Comparison of ENCODE assay signal across 30 cellular contexts in genomic region chr12:113719911-113720591, GRCh38.
"Had no signal": no experiment of that assay in that cellular context is flagged by ENCODE, and none has a peak within 500 bp of the region (broad histone marks: within the 10 kb centered on the region; RNA-seq: fewer than 3 reads in every experiment).

No MANE protein-coding gene starts in this region.

- H3K4me1 Mint-ChIP-seq: activated CD4-positive, alpha-beta T cell treated with anti-CD3 and anti-CD28 coated beads for 36 hours; activated CD4-positive, alpha-beta T cell treated with anti-CD3 and anti-CD28 coated beads, Interleukin-2, amount 10 ng/mL, durations not matched to agents 7 days and 5 days had no signal

- H3K27ac Mint-ChIP-seq: activated CD4-positive, alpha-beta T cell treated with anti-CD3 and anti-CD28 coated beads for 36 hours; activated CD4-positive, alpha-beta T cell treated with anti-CD3 and anti-CD28 coated beads, Interleukin-2, amount 10 ng/mL, durations not matched to agents 7 days and 5 days; activated naive CD4-positive, alpha-beta T cell treated with anti-CD3 and anti-CD28 coated beads for 36 hours; activated naive CD4-positive, alpha-beta T cell treated with anti-CD3 and anti-CD28 coated beads, Interleukin-2, amount 50 U/mL, for 72 hours; activated T-helper 1 cell treated with anti-CD3 and anti-CD28 coated beads, Interleukin-12 subunit alpha, Interleukin-12 subunit beta, Interleukin-2, Interleukin-4 antibody, amounts not matched to agents 30 ng/mL and 10 ng/mL and 1 ng/mL, durations not matched to agents 14 hours and 24 hours and 36 hours had no signal

- H3K36me3 Mint-ChIP-seq: activated naive CD4-positive, alpha-beta T cell treated with anti-CD3 and anti-CD28 coated beads, Interleukin-2, amount 50 U/mL, for 72 hours had no signal

- H3K27me3 Mint-ChIP-seq: activated CD4-positive, alpha-beta T cell treated with anti-CD3 and anti-CD28 coated beads, Interleukin-2, amount 10 ng/mL, durations not matched to agents 7 days and 5 days had no signal

- H3K9me3 Mint-ChIP-seq: activated CD4-positive, alpha-beta T cell treated with anti-CD3 and anti-CD28 coated beads, Interleukin-2, amount 10 ng/mL, durations not matched to agents 7 days and 5 days; activated naive CD4-positive, alpha-beta T cell treated with anti-CD3 and anti-CD28 coated beads for 36 hours; activated naive CD4-positive, alpha-beta T cell treated with anti-CD3 and anti-CD28 coated beads, Interleukin-2, amount 50 U/mL, for 72 hours; activated T-cell treated with anti-CD3 and anti-CD28 coated beads, Interleukin-2, amount 50 U/mL, for 4 hours; activated T-helper 1 cell treated with anti-CD3 and anti-CD28 coated beads, Interleukin-12 subunit alpha, Interleukin-12 subunit beta, Interleukin-2, Interleukin-4 antibody, amounts not matched to agents 30 ng/mL and 10 ng/mL and 1 ng/mL, durations not matched to agents 14 hours and 24 hours and 36 hours had no signal

- FAIRE-seq: astrocyte had no signal

- H3K36me3 ChIP-seq: adrenal gland, breast epithelium, MG63, SJCRH30, WERI-Rb-1 had no signal

- H3K4me3 Mint-ChIP-seq: activated CD4-positive, alpha-beta T cell treated with anti-CD3 and anti-CD28 coated beads for 36 hours; activated CD4-positive, alpha-beta T cell treated with anti-CD3 and anti-CD28 coated beads, Interleukin-2, amount 10 ng/mL, durations not matched to agents 7 days and 5 days; activated naive CD4-positive, alpha-beta T cell treated with anti-CD3 and anti-CD28 coated beads for 36 hours; activated T-cell treated with anti-CD3 and anti-CD28 coated beads, Interleukin-2, amount 50 U/mL, for 4 hours; activated T-helper 1 cell treated with anti-CD3 and anti-CD28 coated beads, Interleukin-12 subunit alpha, Interleukin-12 subunit beta, Interleukin-2, Interleukin-4 antibody, amounts not matched to agents 30 ng/mL and 10 ng/mL and 1 ng/mL, durations not matched to agents 14 hours and 24 hours and 36 hours had no signal

- H3K4me3 ChIP-seq: adrenal gland, body of pancreas, breast epithelium, MG63, SJCRH30, SK-N-MC had no signal

- ATAC-seq: activated CD4-positive, alpha-beta T cell treated with anti-CD3 and anti-CD28 coated beads for 36 hours; activated naive CD4-positive, alpha-beta T cell treated with anti-CD3 and anti-CD28 coated beads, Interleukin-2, amount 50 U/mL, for 72 hours; activated T-cell treated with anti-CD3 and anti-CD28 coated beads, Interleukin-2, amount 50 U/mL, for 4 hours; body of pancreas had no signal

- H3K27ac ChIP-seq: adrenal gland, body of pancreas, breast epithelium, SJCRH30, SK-N-MC, WERI-Rb-1 had no signal

- H3K9me3 ChIP-seq: adrenal gland, body of pancreas, breast epithelium, MG63, SJCRH30 had no signal

- H3K4me1 ChIP-seq: adrenal gland, body of pancreas, breast epithelium, SJCRH30 had no signal

- DNase-seq: activated CD4-positive, alpha-beta T cell treated with anti-CD3 and anti-CD28 coated beads for 36 hours; activated CD4-positive, alpha-beta T cell treated with anti-CD3 and anti-CD28 coated beads, Interleukin-2, amount 10 ng/mL, durations not matched to agents 7 days and 5 days; activated CD4-positive, alpha-beta T cell treated with anti-CD3 and anti-CD28 coated beads, Interleukin-2, amount 50 U/mL, for 48 hours; activated CD8-positive, alpha-beta memory T cell treated with anti-CD3 and anti-CD28 coated beads, Interleukin-2, amount 50 U/mL, for 4 hours; activated gamma-delta T cell treated with Interleukin-2 at 50 U/mL for 16 hours; activated naive CD4-positive, alpha-beta T cell treated with anti-CD3 and anti-CD28 coated beads for 36 hours; activated T-cell treated with anti-CD3 and anti-CD28 coated beads for 4 hours; activated T-cell treated with anti-CD3 and anti-CD28 coated beads, Interleukin-2, amount 50 U/mL, for 4 hours; adrenal gland; body of pancreas; Kasumi-1; MG63; NCI-H1048; NCI-H1105 treated with DMSO at 0.1 percent for 48 hours; NCI-H1436; NCI-H1694; NCI-H1930; NCI-H2081 treated with DMSO at 0.1 percent for 48 hours; NCI-H345; NCI-H524 treated with DMSO at 0.1 percent for 48 hours; NK-92 treated with Interleukin-12 subunit alpha and Interleukin-12 subunit beta, amount 100 ng/mL, for 24 hours; Right ventricle myocardium superior; SJCRH30; T1000; WERI-Rb-1 had no signal
